Comparison of ENCODE assay signal across 10 cellular contexts in the genomic region with DNA sequence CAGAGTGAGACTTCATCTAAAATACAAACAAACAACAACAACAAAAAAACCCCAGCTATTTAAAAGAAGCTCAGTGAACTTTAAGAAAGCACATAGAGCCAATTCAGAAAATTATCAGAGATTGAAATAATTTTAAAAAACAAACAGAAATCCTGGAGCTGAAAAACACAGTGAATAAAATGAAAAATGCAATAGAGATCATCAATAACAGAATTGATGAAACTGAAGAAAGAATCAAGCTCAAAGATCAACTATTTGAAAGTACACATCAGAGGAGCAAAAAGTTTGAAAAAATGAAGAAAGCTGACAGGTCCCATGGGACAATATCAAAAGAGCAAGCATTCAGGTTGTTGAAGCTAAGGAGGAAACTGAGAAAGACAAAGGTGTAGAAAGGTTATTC.
"Had no signal": no experiment of that assay in that cellular context is flagged by ENCODE, and none has a peak within 500 bp of the region (broad histone marks: within the 10 kb centered on the region; RNA-seq: fewer than 3 reads in every experiment).

No MANE protein-coding gene starts in this region.

- H3K36me3 ChIP-seq: HAP-1 had no signal

- DNase-seq: GM23248, GOT3, H7, H9, HCEC 1CT, HFFc6 had no signal

- H3K4me2 ChIP-seq: GM23338 had no signal

- FAIRE-seq: H1, H54 had no signal

- H3K4me1 Mint-ChIP-seq: GM23338, H9 had no signal

- H2AFZ ChIP-seq: GM23248, GM23338 had no signal

- H3K4me1 ChIP-seq: HAP-1 had no signal

- H3K27ac Mint-ChIP-seq: GM23338, H9, HFFc6 had no signal

- H3K9ac ChIP-seq: GM23248 had no signal

- H3K4me3 Mint-ChIP-seq: GM23338, H9, HFFc6 had no signal

- ATAC-seq: GM23338 had no signal

- H3K27ac ChIP-seq: GM23248 had no signal

- H3K4me3 ChIP-seq: GM23248, GM23338, HAP-1 had no signal
